In genomic region chr7:134440067-134440466, GRCh38 we compare ENCODE assay signal across 15 cellular contexts. TPM values are rescaled to one million over a fixed set of nuclear protein-coding genes. Genes with fewer than 3 reads are reported as not detected.
DNase-seq lines count a peak whose midpoint lies in the region; ATAC-seq and TF ChIP-seq lines count a peak whose summit lies in the region.
"Had no signal": no experiment of that assay in that cellular context is flagged by ENCODE, and none has a peak within 500 bp of the region (broad histone marks: within the 10 kb centered on the region; RNA-seq: fewer than 3 reads in every experiment).

No MANE protein-coding gene starts in this region.

- TF ChIP-seq CTCF in gastrocnemius medialis (IDR thresholded peaks at IDR 0.05 in 4 of 5, conservative IDR thresholded peaks at IDR 0.05 in 1 of 5) = no peak
- no peak for TF ChIP-seq CTCF in osteoblast (IDR thresholded peaks at IDR 0.05; ENCODE audit: extremely low read depth, low read depth, low read length)

- H3K4me1 ChIP-seq in gastrocnemius medialis (peaks cover 11 to 31% of the 10 kb centered on the region in 2 donors), osteoblast (ENCODE audit: insufficient read depth, low read length) (peaks cover under 1% of the 10 kb centered on the region)
- H3K4me1 ChIP-seq: BLaER1 had no signal

- no peak for TF ChIP-seq POLR2A in gastrocnemius medialis (IDR thresholded peaks at IDR 0.05)

- H3K36me3 ChIP-seq in gastrocnemius medialis (peaks cover 0 to 46% of the 10 kb centered on the region in 2 donors), osteoblast (ENCODE audit: insufficient read depth, low read length) (peaks cover 39% of the 10 kb centered on the region)

- DNase-seq in D341Med (ENCODE audit: low spot score) (peak; percentile 16), amniotic epithelial cell (ENCODE audit: low read depth) (peak; percentile 34), left cardiac atrium (no peak), gastrocnemius medialis (peak in 1 of 2 donors; percentile 29), osteoblast (ENCODE audit: insufficient read length, low spot score, missing footprints) (no peak), NOMO-1 (lab: John Stamatoyannopoulos, UW; ENCODE audit: unreplicated experiment in 2 of 2) (no peak), AG08396 (ENCODE audit: low spot score) (no peak)
- DNase-seq: AML-193; CD8-positive, alpha-beta memory T cell; DMS 273 treated with DMSO at 0.1 percent for 48 hours; H7; IMR-90 had no signal

- H3K79me2 ChIP-seq in osteoblast (ENCODE audit: insufficient read depth, low read length) = no peaks in the 10 kb centered on the region

- H3K27ac ChIP-seq in gastrocnemius medialis = peak overlapping the region in 1 of 4 donors; percentile 52
- H3K27ac ChIP-seq in osteoblast (ENCODE audit: low read depth, low read length) = no peak overlapping the region
- H3K27ac ChIP-seq: BLaER1 had no signal

- in situ Hi-C loops in gastrocnemius medialis (cut with MboI; ENCODE audit: low sequenced_read_pairs in 4 of 4) = loop anchor here in 1 of 4 donors (5.0 kb wide), 1 partner anchor 112 kb away; no protein-coding TSS in a partner anchor

- H3K27me3 ChIP-seq in gastrocnemius medialis (no peaks in the 10 kb centered on the region), osteoblast (ENCODE audit: insufficient read depth, low read length) (no peaks in the 10 kb centered on the region)
- H3K27me3 ChIP-seq: BLaER1 had no signal

- no peak overlapping the region for H2AFZ ChIP-seq in osteoblast (ENCODE audit: low read length)
- H2AFZ ChIP-seq: GM23338 had no signal

- peak; percentile 47 to 65 for ATAC-seq in left cardiac atrium
- ATAC-seq in gastrocnemius medialis = peak; percentile 48 to 51
- ATAC-seq: GM23338 had no signal

- no peak overlapping the region for H3K4me2 ChIP-seq in osteoblast (ENCODE audit: insufficient read depth, low read length)
- H3K4me2 ChIP-seq: BLaER1, GM23338 had no signal

- H3K4me3 ChIP-seq in gastrocnemius medialis (no peak overlapping the region), osteoblast (ENCODE audit: insufficient read depth, low read length) (no peak overlapping the region)
- H3K4me3 ChIP-seq: BLaER1, GM23338 had no signal

- intact Hi-C loops in left cardiac atrium (cut with DNase I) = no loop called here
- intact Hi-C loops in gastrocnemius medialis (cut with DNase I; ENCODE audit: low total_unique reads) = no loop called here

- H3K9me3 ChIP-seq in gastrocnemius medialis (no peaks in the 10 kb centered on the region), osteoblast (ENCODE audit: low read depth, low read length) (no peaks in the 10 kb centered on the region)

- H4K20me1 ChIP-seq in osteoblast (ENCODE audit: insufficient read depth, low read length) = no peaks in the 10 kb centered on the region
- H4K20me1 ChIP-seq: BLaER1 had no signal

RNA-seq across cellular contexts. Expression of gene AKR1B1, which starts 18.8 kb away (rescaled TPM):
- total RNA-seq in left cardiac atrium (100 to 1,000 TPM; 294 to 391 TPM), gastrocnemius medialis (100 to 1,000 TPM in 1 of 4 donors, 10 to 100 TPM in 3; 87.3 to 119 (median 95.6) TPM), osteoblast (85.8 and 86.6 TPM in 2 replicates)
- total RNA-seq: HT-29 had no signal

Comparison
In these comparisons a context has a peak if more than half of its experiments do, and no peak if none do; other contexts are left out.
1. DNase-seq: peak in D341Med (single experiment) and amniotic epithelial cell (single experiment); none in left cardiac atrium (single experiment), osteoblast (single experiment), NOMO-1 (0 of 2) and AG08396 (single experiment).